ENCODE assay signal across 8 cellular contexts in the genomic region with DNA sequence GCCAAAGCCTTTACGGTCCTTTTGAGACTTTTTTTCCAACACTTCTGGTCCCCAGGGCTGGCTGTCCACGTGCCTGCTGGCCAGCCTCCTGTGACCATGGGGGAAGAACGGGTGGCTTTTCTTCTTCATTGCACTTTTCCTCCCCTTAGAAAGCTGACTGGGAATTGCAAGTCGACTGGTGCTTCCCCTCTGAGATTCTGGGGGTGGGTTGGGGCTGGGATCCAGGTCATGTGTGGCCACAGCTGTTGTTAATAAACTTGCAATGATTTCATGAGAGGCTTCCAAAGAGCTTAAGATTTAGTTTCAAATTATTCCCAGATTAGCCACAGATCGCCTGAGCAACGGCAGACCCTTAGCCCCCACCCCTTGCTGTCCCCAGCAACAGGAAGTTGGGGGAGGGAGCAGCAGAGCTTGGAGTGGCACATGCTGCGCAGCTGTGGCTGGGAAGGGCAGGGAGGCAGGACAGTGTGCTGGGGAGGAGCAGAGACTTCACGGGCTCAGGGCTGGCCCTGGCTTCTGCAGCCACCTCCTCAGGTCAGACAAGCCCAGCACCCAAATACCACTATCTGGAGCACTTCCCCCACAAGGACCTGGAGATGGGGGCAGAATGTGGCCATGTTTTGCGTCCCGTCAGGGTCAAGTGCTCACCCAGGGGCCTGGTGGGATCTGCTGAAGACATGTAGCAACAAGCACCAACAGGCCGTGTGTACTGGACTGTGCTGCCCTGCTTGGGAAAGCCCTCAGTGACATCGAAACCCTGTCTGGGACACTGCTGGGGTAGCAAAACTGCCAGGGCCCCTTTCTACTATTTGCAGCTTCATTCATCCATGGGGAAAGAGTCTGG. TPM values are rescaled to one million over a fixed set of nuclear protein-coding genes. Genes with fewer than 3 reads are reported as not detected.
A peak's percentile ranks its signal among the peaks of the same experiment; 100 is the strongest.
DNase-seq lines count a peak whose midpoint lies in the region; ATAC-seq and TF ChIP-seq lines count a peak whose summit lies in the region.

No MANE protein-coding gene starts in this region.

- no peaks in the 10 kb centered on the region for H3K27me3 ChIP-seq in CD8-positive, alpha-beta T cell (ENCODE audit: insufficient read depth, low read length)

- H3K4me3 ChIP-seq in astrocyte of the cerebellum (ENCODE audit: low read depth, low read length), result no peak overlapping the region
- no peak overlapping the region for H3K4me3 ChIP-seq in CD8-positive, alpha-beta T cell (ENCODE audit: low read depth, low read length)

- peaks cover 38% of the 10 kb centered on the region for H3K36me3 Mint-ChIP-seq in effector memory CD8-positive, alpha-beta T cell (ENCODE audit: insufficient read depth)
- H3K36me3 Mint-ChIP-seq in CD8-positive, alpha-beta T cell, result peaks cover 75% of the 10 kb centered on the region

- intact Hi-C loops in CD8-positive, alpha-beta T cell (cut with DNase I, micrococcal nuclease), result loop anchor here in 1 of 2 experiments (5.0 kb wide), 1 partner anchor 68 kb away; no protein-coding TSS in a partner anchor

- CTCF ChIA-PET in CD8-positive, alpha-beta T cell (lab: Charles Lee), result interaction anchor here (1.7 kb wide), 1 partner anchor 20 kb away, joined by 4 read pairs; no protein-coding TSS in a partner anchor

- POLR2A ChIA-PET in CD8-positive, alpha-beta T cell (lab: Charles Lee), result no interaction called here

- no peak overlapping the region for H3K4me3 Mint-ChIP-seq in effector memory CD8-positive, alpha-beta T cell
- no peak overlapping the region for H3K4me3 Mint-ChIP-seq in CD8-positive, alpha-beta T cell

- H3K4me1 Mint-ChIP-seq in effector memory CD8-positive, alpha-beta T cell (ENCODE audit: low read depth in 2 of 2), result peaks cover 34% of the 10 kb centered on the region in 2 donors
- peaks cover 49% of the 10 kb centered on the region for H3K4me1 Mint-ChIP-seq in CD8-positive, alpha-beta T cell (ENCODE audit: low read depth)

- peaks cover 24% of the 10 kb centered on the region for H3K36me3 ChIP-seq in CD8-positive, alpha-beta T cell (ENCODE audit: insufficient read depth, low read length)

- ATAC-seq in HG03196 (IDR thresholded peaks at IDR 0.05; ENCODE audit: unreplicated experiment), result no peak
- no peak for ATAC-seq in effector memory CD8-positive, alpha-beta T cell (replicated peaks)
- ATAC-seq in CD8-positive, alpha-beta T cell, result no peak

- H3K4me1 ChIP-seq in CD8-positive, alpha-beta T cell (ENCODE audit: insufficient read depth, low read length), result peaks cover 37% of the 10 kb centered on the region

- no peaks in the 10 kb centered on the region for H3K9me3 Mint-ChIP-seq in effector memory CD8-positive, alpha-beta T cell
- no peaks in the 10 kb centered on the region for H3K9me3 Mint-ChIP-seq in CD8-positive, alpha-beta T cell

- TF ChIP-seq CTCF in astrocyte of the cerebellum (IDR thresholded peaks at IDR 0.05; ENCODE audit: low read depth, low read length, missing control alignments), result no peak
- no peak for TF ChIP-seq CTCF in CD8-positive, alpha-beta T cell (IDR thresholded peaks at IDR 0.05)

- H3K27ac Mint-ChIP-seq in effector memory CD8-positive, alpha-beta T cell, result no peak overlapping the region
- no peak overlapping the region for H3K27ac Mint-ChIP-seq in CD8-positive, alpha-beta T cell

- DNase-seq in HS-5 (ENCODE audit: low read depth), result peak; percentile 76
- DNase-seq in astrocyte of the cerebellum (ENCODE audit: low read depth), result peak; percentile 74
- DNase-seq in islet precursor cell, result peak; percentile 88
- DNase-seq in stromal cell of bone marrow (ENCODE audit: low read depth), result peak; percentile 77
- DNase-seq in effector memory CD8-positive, alpha-beta T cell, result no peak
- no peak for DNase-seq in stimulated activated CD4-positive, alpha-beta T cell treated with anti-CD3 and anti-CD28 coated beads, Interleukin-15, amount 100 ng/mL, for 24 hours
- no peak for DNase-seq in CD8-positive, alpha-beta T cell

- in situ Hi-C loops in astrocyte of the cerebellum (cut with HindIII; ENCODE audit: low sequenced_read_pairs), result no loop called here

- no peaks in the 10 kb centered on the region for H3K27me3 Mint-ChIP-seq in effector memory CD8-positive, alpha-beta T cell
- H3K27me3 Mint-ChIP-seq in CD8-positive, alpha-beta T cell (ENCODE audit: low read depth), result no peaks in the 10 kb centered on the region

- H3K9me3 ChIP-seq in CD8-positive, alpha-beta T cell (ENCODE audit: low read length), result no peaks in the 10 kb centered on the region

- no peak overlapping the region for H3K27ac ChIP-seq in CD8-positive, alpha-beta T cell (ENCODE audit: low read depth, low read length)

RNA-seq across cellular contexts. Expression of gene FSCN1, which starts 41.7 kb away (rescaled TPM):
- total RNA-seq in CD8-positive, alpha-beta T cell, result 1 to 10 TPM; 7.5 to 8.0 TPM

Comparison
In these comparisons a context has a peak if more than half of its experiments do, and no peak if none do; other contexts are left out.
1. DNase-seq: peak in HS-5 (single experiment), astrocyte of the cerebellum (single experiment), islet precursor cell (single experiment) and stromal cell of bone marrow (single experiment); none in effector memory CD8-positive, alpha-beta T cell (0 of 3), stimulated activated CD4-positive, alpha-beta T cell treated with anti-CD3 and anti-CD28 coated beads, Interleukin-15, amount 100 ng/mL, for 24 hours (single experiment) and CD8-positive, alpha-beta T cell (0 of 7).